In genomic region chr6:132512342-132512637, GRCh38 we compare ENCODE assay signal across 8 cellular contexts. TPM values are rescaled to one million over a fixed set of nuclear protein-coding genes. Genes with fewer than 3 reads are reported as not detected.
DNase-seq lines count a peak whose midpoint lies in the region; ATAC-seq and TF ChIP-seq lines count a peak whose summit lies in the region.
"Had no signal": no experiment of that assay in that cellular context is flagged by ENCODE, and none has a peak within 500 bp of the region (broad histone marks: within the 10 kb centered on the region; RNA-seq: fewer than 3 reads in every experiment).

No MANE protein-coding gene starts in this region.

- H3K4me3 ChIP-seq in IMR-90 (ENCODE audit: insufficient read depth, low read depth, low read length): peak overlapping the region; percentile 77
- H3K4me3 ChIP-seq in iPS-18c (ENCODE audit: insufficient read depth, low read depth, low read length): peak overlapping the region; percentile 91
- H3K4me3 ChIP-seq in stomach: peak overlapping the region; percentile 83 to 96 (median 92)

- 0 out of 2 replicates have a peak, but pooled peaks cover 4% of the 10 kb centered on the region for H3K9me1 ChIP-seq in IMR-90 (ENCODE audit: insufficient read depth, low read length)

- peak overlapping the region; percentile 12 for H3K27ac ChIP-seq in IMR-90 (ENCODE audit: insufficient read depth, low read length)
- peak overlapping the region; percentile 86 to 95 (median 92) for H3K27ac ChIP-seq in stomach

- H3K36me3 Mint-ChIP-seq in activated CD4-positive, alpha-beta memory T cell treated with anti-CD3 and anti-CD28 coated beads, Interleukin-2, amount 10 ng/mL, durations not matched to agents 7 days and 5 days (ENCODE audit: low read depth): peaks cover 15% of the 10 kb centered on the region

- TF ChIP-seq RAD21 in IMR-90 (IDR thresholded peaks at IDR 0.05; ENCODE audit: low read length): no peak

- H3K9me3 ChIP-seq in IMR-90 (ENCODE audit: control insufficient read depth, insufficient read depth, low read length) (no peaks in the 10 kb centered on the region), iPS-18c (ENCODE audit: control insufficient read depth, insufficient read depth, low read length) (no peaks in the 10 kb centered on the region), stomach (no peaks in the 10 kb centered on the region)

- BruUV-seq in IMR-90 (replicated peaks; lab: Mats Ljungman, UMichigan): no TSS peak

- H3K4me1 ChIP-seq in IMR-90 (ENCODE audit: control insufficient read depth, insufficient read depth, low read length) (peaks cover 4% of the 10 kb centered on the region), stomach (peaks cover 15 to 61% (median 37%) of the 10 kb centered on the region in 4 donors)

- H2BK15ac ChIP-seq in IMR-90 (ENCODE audit: low read depth, low read length): no peak overlapping the region

- peak overlapping the region; percentile 55; the same call in 1 of the 2 replicates for H3K4ac ChIP-seq in IMR-90 (ENCODE audit: low read depth, low read length)

- no peak overlapping the region; a peak in 1 of 4 replicates for H4K8ac ChIP-seq in IMR-90 (ENCODE audit: low read depth in 2 of 2, low read length in 2 of 2)

- peak overlapping the region; percentile 55 for H4K91ac ChIP-seq in IMR-90 (ENCODE audit: insufficient read depth, low read depth, low read length)

- no peak for ATAC-seq in IMR-90 (ENCODE audit: low read depth)

- H3K4me3 Mint-ChIP-seq in activated CD4-positive, alpha-beta memory T cell treated with anti-CD3 and anti-CD28 coated beads, Interleukin-2, amount 10 ng/mL, durations not matched to agents 7 days and 5 days: peak overlapping the region; percentile 95

- peak overlapping the region; percentile 94; the same call in 1 of the 2 replicates for H3K14ac ChIP-seq in IMR-90 (replicated peaks; ENCODE audit: low read depth, low read length)

- peaks cover 22 to 39% of the 10 kb centered on the region in 2 experiments for H3K79me1 ChIP-seq in IMR-90 (ENCODE audit: low read depth in 1 of 2, low read length in 2 of 2)

- in situ Hi-C loops in IMR-90 (cut with MboI; ENCODE audit: low sequenced_read_pairs): no loop called here

- intact Hi-C loops in IMR-90 (cut with micrococcal nuclease) (no loop called here), stomach (cut with DNase I; ENCODE audit: low total_unique reads) (no loop called here)

- no peak for DNase-seq in IMR-90
- no peak for DNase-seq in activated CD4-positive, alpha-beta memory T cell treated with anti-CD3 and anti-CD28 coated beads, Interleukin-2, amount 10 ng/mL, durations not matched to agents 7 days and 5 days
- no peak for DNase-seq in stomach
- no peak for DNase-seq in NCI-H1436 treated with DMSO at 0.1 percent for 48 hours (lab: John Stamatoyannopoulos, UW)
- DNase-seq in NCI-H2196 (lab: John Stamatoyannopoulos, UW; ENCODE audit: unreplicated experiment): no peak
- no peak for DNase-seq in NCI-H2107 (lab: John Stamatoyannopoulos, UW)

- H2AFZ ChIP-seq in IMR-90 (replicated peaks; ENCODE audit: low read length, poor library complexity): peak overlapping the region; percentile 95

- TF ChIP-seq CTCF in IMR-90 (conservative IDR thresholded peaks at IDR 0.05; ENCODE audit: low read depth, low read length) (no peak), stomach (IDR thresholded peaks at IDR 0.05) (no peak)

- no peaks in the 10 kb centered on the region; the same call in 1 of the 2 replicates for H3K36me3 ChIP-seq in IMR-90 (ENCODE audit: control insufficient read depth, insufficient read depth, low read length)
- peaks cover 0 to 12% (median 6%) of the 10 kb centered on the region in 4 donors for H3K36me3 ChIP-seq in stomach

- H3K9me3 Mint-ChIP-seq in activated CD4-positive, alpha-beta memory T cell treated with anti-CD3 and anti-CD28 coated beads, Interleukin-2, amount 10 ng/mL, durations not matched to agents 7 days and 5 days: no peaks in the 10 kb centered on the region

- no peak for TF ChIP-seq EP300 in stomach (IDR thresholded peaks at IDR 0.05)

- H3K27me3 ChIP-seq in IMR-90 (ENCODE audit: control insufficient read depth, insufficient read depth, low read length): peaks cover 13% of the 10 kb centered on the region
- no peaks in the 10 kb centered on the region for H3K27me3 ChIP-seq in stomach

- H3K27me3 Mint-ChIP-seq in activated CD4-positive, alpha-beta memory T cell treated with anti-CD3 and anti-CD28 coated beads, Interleukin-2, amount 10 ng/mL, durations not matched to agents 7 days and 5 days: peaks cover 17% of the 10 kb centered on the region

- peak overlapping the region; percentile 26 for H2BK5ac ChIP-seq in IMR-90 (ENCODE audit: low read depth, low read length, poor library complexity, severe bottlenecking)

- no CpG with 5 or more reads among the region's 7 CpGs for WGBS in IMR-90 (ENCODE audit: extremely low coverage in 2 of 2, insufficient read length in 1 of 2), 2 experiments
- 0 to 2% (median 0%) methylated on average over 7 of the region's 7 CpGs for WGBS in stomach, 5 donors

- dilution Hi-C loops in IMR-90 (cut with HindIII; ENCODE audit: low sequenced_read_pairs, unreplicated experiment): no loop called here

- peak overlapping the region; percentile 90; the same call in 1 of the 2 replicates for H3K23ac ChIP-seq in IMR-90 (ENCODE audit: low read depth, low read length)

- no peak for TF ChIP-seq POLR2A in IMR-90 (IDR thresholded peaks at IDR 0.05; ENCODE audit: low read depth, low read length)
- TF ChIP-seq POLR2A in stomach (IDR thresholded peaks at IDR 0.05): no peak

- H4K20me1 ChIP-seq in IMR-90 (ENCODE audit: insufficient read depth, low read length): peaks cover 30% of the 10 kb centered on the region; the same call in 1 of the 2 replicates

- H2BK120ac ChIP-seq in IMR-90 (ENCODE audit: low read depth, low read length): no peak overlapping the region

- H3K9ac ChIP-seq in IMR-90 (ENCODE audit: low read depth, low read length): peak overlapping the region; percentile 86

- peak overlapping the region; percentile 6 for H2AK9ac ChIP-seq in IMR-90 (replicated peaks; ENCODE audit: low read depth, low read length, poor library complexity)

- H2BK20ac ChIP-seq in IMR-90 (ENCODE audit: low read depth, low read length): no peak overlapping the region

- H4K5ac ChIP-seq in IMR-90 (ENCODE audit: low read depth, low read length): peak overlapping the region; percentile 19; the same call in 1 of the 2 replicates

- H3K4me1 Mint-ChIP-seq in activated CD4-positive, alpha-beta memory T cell treated with anti-CD3 and anti-CD28 coated beads, Interleukin-2, amount 10 ng/mL, durations not matched to agents 7 days and 5 days: peaks cover 27% of the 10 kb centered on the region

- POLR2A ChIA-PET in IMR-90 (lab: Charles Lee; ENCODE audit: unreplicated experiment): no interaction called here
- POLR2A ChIA-PET in activated CD4-positive, alpha-beta memory T cell treated with anti-CD3 and anti-CD28 coated beads, Interleukin-2, amount 10 ng/mL, durations not matched to agents 7 days and 5 days (lab: Charles Lee): interaction anchor here (1.0 to 2.4 kb wide), 6 partner anchors 16 to 307 kb away, joined by 3 to 38 read pairs (median 7); partner anchors contain the start of genes RPS12 and SLC18B1

- H2AK5ac ChIP-seq in IMR-90 (ENCODE audit: low read depth, low read length): no peak overlapping the region

- CTCF ChIA-PET in IMR-90 (lab: Yijun Ruan, JAX): interaction anchor here (0.7 kb wide), 1 partner anchor 18 kb away, joined by 3 read pairs; no protein-coding TSS in a partner anchor
- CTCF ChIA-PET in activated CD4-positive, alpha-beta memory T cell treated with anti-CD3 and anti-CD28 coated beads, Interleukin-2, amount 10 ng/mL, durations not matched to agents 7 days and 5 days (lab: Charles Lee): interaction anchor here (0.8 to 1.7 kb wide), 11 partner anchors 11 to 884 kb away, joined by 3 to 16 read pairs (median 4); partner anchors contain the start of gene SLC18B1

- peak overlapping the region; percentile 51 for H3K27ac Mint-ChIP-seq in activated CD4-positive, alpha-beta memory T cell treated with anti-CD3 and anti-CD28 coated beads, Interleukin-2, amount 10 ng/mL, durations not matched to agents 7 days and 5 days

- peak overlapping the region; percentile 77 for H3K4me2 ChIP-seq in IMR-90 (ENCODE audit: low read depth, low read length)

- H3K56ac ChIP-seq in IMR-90 (ENCODE audit: extremely low read depth, insufficient read depth, low read length): peak overlapping the region; percentile 48; the same call in 1 of the 2 replicates

- H3K18ac ChIP-seq in IMR-90 (ENCODE audit: low read depth, low read length): 0 out of 2 replicates have a peak overlapping the region, but pooled peaks have one; percentile 3

TF ChIP-seq in IMR-90, 13 proteins besides CTCF, POLR2A, EP300 and RAD21 (continues in another document):
- TF ChIP-seq MAFK (IDR thresholded peaks at IDR 0.05; ENCODE audit: low read depth, low read length): no peak
- no peak for TF ChIP-seq FOS (IDR thresholded peaks at IDR 0.05; ENCODE audit: low read depth, low read length)
- no peak for TF ChIP-seq MXI1 (IDR thresholded peaks at IDR 0.05; ENCODE audit: borderline replicate concordance, low read depth, low read length)

RNA-seq across cellular contexts. Expression of gene STX7, which starts 0.6 kb away (rescaled TPM):
- total RNA-seq in IMR-90 (2012; rRNA removed): 26.1 and 35.1 TPM in 2 replicates
- 13.3 and 16.5 TPM in 2 replicates for polyA plus RNA-seq in IMR-90 (2012; rRNA removed)
- 11.5 and 16.1 TPM in 2 replicates for polyA plus RNA-seq in IMR-90 (2012; cell fraction: cytosol; rRNA removed)
- 6.4 and 14.9 TPM in 2 replicates for polyA plus RNA-seq in IMR-90 (2012; cell fraction: nucleus; rRNA removed; ENCODE audit: low replicate concordance)
- total RNA-seq in activated CD4-positive, alpha-beta memory T cell treated with anti-CD3 and anti-CD28 coated beads, Interleukin-2, amount 10 ng/mL, durations not matched to agents 7 days and 5 days: 10 to 100 TPM; 19.9 to 20.2 TPM
- 10 to 100 TPM; 29.8 to 39.3 (median 31.5) TPM for total RNA-seq in stomach
- 10 to 100 TPM in 2 of 3 donors, 1 to 10 TPM in 1; 8.6 to 22.9 (median 17.7) TPM for polyA plus RNA-seq in stomach

RNA-seq across cellular contexts. Expression of gene TAAR9, which starts 25.8 kb away (rescaled TPM):
- not detected in 2 replicates for total RNA-seq in IMR-90 (2012; rRNA removed)
- not detected in 2 replicates for polyA plus RNA-seq in IMR-90 (2012; rRNA removed)
- not detected in 2 replicates for polyA plus RNA-seq in IMR-90 (2012; cell fraction: cytosol; rRNA removed)
- not detected in 2 replicates for polyA plus RNA-seq in IMR-90 (2012; cell fraction: nucleus; rRNA removed; ENCODE audit: low replicate concordance)
- not detected for total RNA-seq in activated CD4-positive, alpha-beta memory T cell treated with anti-CD3 and anti-CD28 coated beads, Interleukin-2, amount 10 ng/mL, durations not matched to agents 7 days and 5 days
- not detected for total RNA-seq in stomach
- polyA plus RNA-seq in stomach: not detected
- total RNA-seq: renal cortical epithelial cell had no signal

RNA-seq across cellular contexts. Expression of gene TAAR8, which starts 40.2 kb away (rescaled TPM):
- total RNA-seq in IMR-90 (2012; rRNA removed) (not detected in 2 replicates), stomach (not detected)
- polyA plus RNA-seq in IMR-90 (2012; rRNA removed) (not detected in 2 replicates), stomach (not detected)
- polyA plus RNA-seq in IMR-90 (2012; cell fraction: cytosol; rRNA removed): not detected in 2 replicates
- not detected in 2 replicates for polyA plus RNA-seq in IMR-90 (2012; cell fraction: nucleus; rRNA removed; ENCODE audit: low replicate concordance)
- total RNA-seq in activated CD4-positive, alpha-beta memory T cell treated with anti-CD3 and anti-CD28 coated beads, Interleukin-2, amount 10 ng/mL, durations not matched to agents 7 days and 5 days: not detected
- total RNA-seq: renal cortical epithelial cell had no signal

RNA-seq across cellular contexts. Expression of gene TAAR6, which starts 57.8 kb away (rescaled TPM):
- total RNA-seq in IMR-90 (2012; rRNA removed) (not detected in 2 replicates), stomach (not detected)
- polyA plus RNA-seq in IMR-90 (2012; rRNA removed) (not detected in 2 replicates), stomach (not detected)
- not detected in 2 replicates for polyA plus RNA-seq in IMR-90 (2012; cell fraction: cytosol; rRNA removed)
- polyA plus RNA-seq in IMR-90 (2012; cell fraction: nucleus; rRNA removed; ENCODE audit: low replicate concordance): not detected in 2 replicates
- not detected for total RNA-seq in activated CD4-positive, alpha-beta memory T cell treated with anti-CD3 and anti-CD28 coated beads, Interleukin-2, amount 10 ng/mL, durations not matched to agents 7 days and 5 days
- total RNA-seq: renal cortical epithelial cell had no signal
